ENCODE assay signal across 32 cellular contexts in the genomic region with DNA sequence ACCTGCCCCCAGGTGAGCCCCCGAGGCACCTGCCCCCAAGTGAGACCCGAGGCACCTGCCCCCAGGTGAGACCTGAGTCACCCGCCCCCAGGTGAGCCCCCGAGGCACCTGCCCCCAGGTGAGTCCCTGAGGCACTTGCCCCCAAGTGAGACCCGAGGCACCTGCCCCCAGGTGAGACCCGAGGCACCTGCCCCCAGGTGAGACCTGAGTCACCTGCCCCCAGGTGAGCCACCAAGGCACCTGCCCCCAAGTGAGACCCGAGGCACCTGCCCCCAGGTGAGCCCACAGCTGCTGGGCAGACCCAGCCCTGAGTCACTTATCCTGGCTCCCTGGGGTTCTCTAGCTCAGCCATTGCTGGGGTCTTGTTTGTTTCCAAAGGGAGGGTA. TPM values are rescaled to one million over a fixed set of nuclear protein-coding genes. Genes with fewer than 3 reads are reported as not detected.
"Had no signal": no experiment of that assay in that cellular context is flagged by ENCODE, and none has a peak within 500 bp of the region (broad histone marks: within the 10 kb centered on the region; RNA-seq: fewer than 3 reads in every experiment).

No MANE protein-coding gene starts in this region.

- H3K9me3 ChIP-seq: ovary, psoas muscle, spleen, suprapubic skin, testis, tibial artery, transverse colon, upper lobe of right lung, uterus had no signal

- H3K4me2 ChIP-seq: smooth muscle cell had no signal

- H3K27me3 ChIP-seq: ovary, suprapubic skin, testis, transverse colon, upper lobe of right lung, uterus had no signal

- H3K27ac ChIP-seq: ovary, parathyroid adenoma, psoas muscle, skin epidermis, spleen, suprapubic skin, testis, tibial artery, upper lobe of right lung, uterus had no signal

- H3K9ac ChIP-seq: parathyroid adenoma had no signal

- H2AFZ ChIP-seq: parathyroid adenoma had no signal

- H3K79me2 ChIP-seq: parathyroid adenoma had no signal

- ATAC-seq: naive thymus-derived CD8-positive, alpha-beta T cell; natural killer cell treated with Interleukin-12 subunit alpha and Interleukin-12 subunit beta and Interleukin-15 and Interleukin-18, amount 100 ng/mL, for 72 hours; psoas muscle; sciatic nerve; stimulated activated memory B cell treated with anti-CD40 and anti-IgM and Interleukin-4, amounts not matched to agents 10 μg/mL and 1 μg/mL and 100 μg/mL, for 72 hours; stimulated activated naive CD8-positive, alpha-beta T cell treated with anti-CD3 and anti-CD28 coated beads, Interleukin-15, amount 100 ng/mL, for 72 hours; stimulated activated naive CD8-positive, alpha-beta T cell treated with anti-CD3 and anti-CD28 coated beads, Interleukin-15, Interleukin-2, amounts not matched to agents 100 U/mL and 50 U/mL, for 24 hours; upper lobe of right lung had no signal

- H3K36me3 ChIP-seq: ovary, spleen, suprapubic skin, tibial artery, transverse colon, upper lobe of right lung, uterus had no signal

- DNase-seq: naive B cell; naive thymus-derived CD8-positive, alpha-beta T cell; nephron progenitor cell; occipital lobe; ovary; psoas muscle; spleen; stimulated activated CD4-positive, alpha-beta T cell treated with anti-CD3 and anti-CD28 coated beads, Interleukin-12 subunit alpha, Interleukin-12 subunit beta, amount 100 ng/mL, for 4 hours; stimulated activated CD4-positive, alpha-beta T cell treated with anti-CD3 and anti-CD28 coated beads, Interleukin-1b, Interleukin-23, amount 100 ng/mL, for 48 hours; stimulated activated CD4-positive, alpha-beta T cell treated with anti-CD3 and anti-CD28 coated beads, Interleukin-4, amount 100 ng/mL, for 1 hour; stimulated activated CD4-positive, alpha-beta T cell treated with anti-CD3 and anti-CD28 coated beads, Interleukin-4, amount 100 ng/mL, for 4 hours; stimulated activated CD8-positive, alpha-beta memory T cell treated with anti-CD3 and anti-CD28 coated beads, Interleukin-4, amount 100 ng/mL, for 48 hours; stimulated activated naive CD4-positive, alpha-beta T cell; stimulated activated naive CD8-positive, alpha-beta T cell treated with anti-CD3 and anti-CD28 coated beads, Interleukin-15, amount 100 ng/mL, for 72 hours; stimulated activated naive CD8-positive, alpha-beta T cell treated with anti-CD3 and anti-CD28 coated beads, Interleukin-15, Interleukin-2, amounts not matched to agents 100 U/mL and 50 U/mL, for 24 hours; substantia nigra; testis; tibial artery; transverse colon; upper lobe of right lung; uterus had no signal

- H3K4me3 ChIP-seq: ovary, psoas muscle, skin epidermis, smooth muscle cell, spleen, suprapubic skin, testis, tibial artery, transverse colon, upper lobe of right lung, uterus had no signal

RNA-seq across cellular contexts. Expression of gene MUC5B, which starts 36.2 kb away (rescaled TPM):
- total RNA-seq: naive thymus-derived CD8-positive, alpha-beta T cell; natural killer cell treated with Interleukin-12 subunit alpha and Interleukin-12 subunit beta and Interleukin-15 and Interleukin-18, amount 100 ng/mL, for 72 hours; occipital lobe; osteoblast; progenitor cell of endocrine pancreas; renal cortical epithelial cell; smooth muscle cell; urinary bladder had no signal
- polyA plus RNA-seq: naive thymus-derived CD8-positive, alpha-beta T cell; smooth muscle cell; urinary bladder had no signal
